In the genomic region with DNA sequence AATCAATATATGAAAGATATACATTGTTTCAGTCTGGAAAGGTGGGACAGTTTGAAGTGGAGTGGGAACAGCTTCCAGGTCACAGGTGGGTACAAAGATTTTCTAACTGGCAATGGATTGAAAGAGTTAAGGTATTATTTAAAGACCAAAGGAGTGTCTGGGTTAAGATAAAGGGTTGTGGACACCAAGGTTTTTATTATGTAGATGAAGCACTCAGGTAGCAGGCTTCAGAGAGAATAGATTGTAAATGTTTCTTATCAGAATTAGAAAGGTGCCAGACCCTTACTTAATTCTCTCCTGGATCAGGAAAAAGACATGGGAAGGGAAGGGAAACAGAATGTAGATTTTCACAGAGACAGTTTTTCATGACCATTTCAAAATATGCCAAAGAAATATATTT, we compare ENCODE assay signal across 25 cellular contexts.
DNase-seq lines count a peak whose midpoint lies in the region; ATAC-seq, FAIRE-seq and TF ChIP-seq lines count a peak whose summit lies in the region.
"Had no signal": no experiment of that assay in that cellular context is flagged by ENCODE, and none has a peak within 500 bp of the region (broad histone marks: within the 10 kb centered on the region; RNA-seq: fewer than 3 reads in every experiment).

No MANE protein-coding gene starts in this region.

- DNase-seq in WTC11 (ENCODE audit: low spot score) (no peak), iPS DF 19.7 (ENCODE audit: low read depth, low spot score) (peak; percentile 48), OCI-M1 (lab: John Stamatoyannopoulos, UW) (no peak), LoVo (ENCODE audit: low spot score) (no peak), small intestine (no peak), HK-2 (ENCODE audit: unreplicated experiment) (no peak)
- DNase-seq: ACHN; BE2C; C1 segment of cervical spinal cord; CD4-positive, CD25-positive, alpha-beta regulatory T cell; CD8-positive, alpha-beta memory T cell; COR-L47; DMS 273 treated with DMSO at 0.1 percent for 48 hours; DMS53; DND-41; EL; GM23248; H7; IMR-90 had no signal

- H3K36me3 Mint-ChIP-seq in WTC11 = peaks cover 21% of the 10 kb centered on the region
- H3K36me3 Mint-ChIP-seq: CD4-positive, CD25-positive, alpha-beta regulatory T cell; CD8-positive, alpha-beta memory T cell had no signal

- peaks cover 49% of the 10 kb centered on the region for H3K4me1 Mint-ChIP-seq in WTC11
- H3K4me1 Mint-ChIP-seq: CD4-positive, CD25-positive, alpha-beta regulatory T cell; CD8-positive, alpha-beta memory T cell had no signal

- H3K9ac ChIP-seq in HUES48 (ENCODE audit: low read depth, low read length) = peak overlapping the region; percentile 24; the same call in 1 of the 2 replicates
- H3K9ac ChIP-seq: GM23248 had no signal

- H3K27ac Mint-ChIP-seq in WTC11 = peak overlapping the region; percentile 96
- H3K27ac Mint-ChIP-seq: CD4-positive, CD25-positive, alpha-beta regulatory T cell had no signal

- ATAC-seq in WTC11 = peak; percentile 65
- ATAC-seq: K562 had no signal

- CTCF ChIA-PET in WTC11 (lab: Charles Lee) = no interaction called here

- no peak for FAIRE-seq in small intestine (lab: Jason Lieb, UNC)
- FAIRE-seq: A204.1, G401.6, GM12891, GM19239, K562 had no signal

- H3K36me3 ChIP-seq in HUES48 (ENCODE audit: control insufficient read depth, insufficient read depth, low read length) = no peaks in the 10 kb centered on the region
- H3K36me3 ChIP-seq in small intestine (ENCODE audit: control insufficient read depth in 2 of 2, insufficient read depth in 2 of 2, low read length in 2 of 2) = no peaks in the 10 kb centered on the region
- H3K36me3 ChIP-seq: BE2C had no signal

- no peaks in the 10 kb centered on the region for H3K9me3 ChIP-seq in HUES48 (ENCODE audit: control insufficient read depth, insufficient read depth, low read length)
- H3K9me3 ChIP-seq in small intestine (ENCODE audit: control insufficient read depth, low read depth) = no peaks in the 10 kb centered on the region
- H3K9me3 ChIP-seq: BE2C had no signal

- POLR2A ChIA-PET in WTC11 (lab: Charles Lee) = no interaction called here

- H3K27me3 ChIP-seq in HUES48 (ENCODE audit: control insufficient read depth, insufficient read depth, low read length) = no peaks in the 10 kb centered on the region
- no peaks in the 10 kb centered on the region for H3K27me3 ChIP-seq in small intestine (ENCODE audit: control insufficient read depth in 2 of 2, insufficient read depth in 2 of 2, low read length in 2 of 2)
- H3K27me3 ChIP-seq: BE2C had no signal

- H3K4me1 ChIP-seq in HUES48 (ENCODE audit: control insufficient read depth, insufficient read depth, low read length) (peaks cover 40% of the 10 kb centered on the region), small intestine (ENCODE audit: control insufficient read depth in 2 of 2, insufficient read depth in 1 of 2, low read depth in 1 of 2, low read length in 1 of 2) (no peaks in the 10 kb centered on the region)
- H3K4me1 ChIP-seq: BE2C had no signal

- no peaks in the 10 kb centered on the region for H3K27me3 Mint-ChIP-seq in WTC11 (ENCODE audit: low read depth)
- H3K27me3 Mint-ChIP-seq: CD4-positive, CD25-positive, alpha-beta regulatory T cell; CD8-positive, alpha-beta memory T cell had no signal

- H3K27ac ChIP-seq in HUES48 (ENCODE audit: low read depth, low read length) = peak overlapping the region; percentile 91
- no peak overlapping the region for H3K27ac ChIP-seq in small intestine (ENCODE audit: low read depth in 1 of 2, low read length in 1 of 2)
- H3K27ac ChIP-seq: GM23248 had no signal

- peaks cover 15% of the 10 kb centered on the region for H3K9me3 Mint-ChIP-seq in WTC11

- TF ChIP-seq CTCF in WTC11 (IDR thresholded peaks at IDR 0.05) = no peak

- peak overlapping the region; percentile 51 for H3K4me3 Mint-ChIP-seq in WTC11
- H3K4me3 Mint-ChIP-seq: CD4-positive, CD25-positive, alpha-beta regulatory T cell; CD8-positive, alpha-beta memory T cell had no signal

- peak overlapping the region; percentile 15 for H3K4me3 ChIP-seq in HUES48 (ENCODE audit: low read depth, low read length)
- H3K4me3 ChIP-seq in small intestine (ENCODE audit: low read depth in 1 of 2, low read length in 2 of 2) = no peak overlapping the region
- H3K4me3 ChIP-seq: GM23248, K562 had no signal

TF ChIP-seq in WTC11, 78 proteins besides CTCF, POLR2A, EP300 and RAD21:
- TF ChIP-seq SMAD3 (CRISPR knock-in tag; IDR thresholded peaks at IDR 0.05; ENCODE audit: borderline replicate concordance) (no peak), RELA (CRISPR knock-in tag; IDR thresholded peaks at IDR 0.05; ENCODE audit: borderline replicate concordance) (no peak), FOXK1 (CRISPR knock-in tag; IDR thresholded peaks at IDR 0.05) (no peak), OVOL2 (CRISPR knock-in tag; IDR thresholded peaks at IDR 0.05; ENCODE audit: borderline replicate concordance) (no peak), E2F4 (CRISPR knock-in tag; IDR thresholded peaks at IDR 0.05; ENCODE audit: borderline replicate concordance, low read depth) (no peak), SOX15 (CRISPR knock-in tag; IDR thresholded peaks at IDR 0.05) (no peak), ZBTB21 (CRISPR knock-in tag; IDR thresholded peaks at IDR 0.05; ENCODE audit: borderline replicate concordance) (no peak), TP53 (CRISPR knock-in tag; IDR thresholded peaks at IDR 0.05) (no peak), JUN (CRISPR knock-in tag; IDR thresholded peaks at IDR 0.05) (no peak), USF1 (CRISPR knock-in tag; IDR thresholded peaks at IDR 0.05) (no peak), GRHL2 (CRISPR knock-in tag; IDR thresholded peaks at IDR 0.05; ENCODE audit: insufficient replicate concordance, severe bottlenecking) (no peak), KAT7 (CRISPR knock-in tag; IDR thresholded peaks at IDR 0.05; ENCODE audit: borderline replicate concordance) (no peak), NR2C2 (CRISPR knock-in tag; IDR thresholded peaks at IDR 0.05) (no peak), STAT6 (CRISPR knock-in tag; conservative IDR thresholded peaks at IDR 0.05; ENCODE audit: low read depth) (no peak), NFE2L1 (CRISPR knock-in tag; IDR thresholded peaks at IDR 0.05) (no peak), PRRX2 (CRISPR knock-in tag; IDR thresholded peaks at IDR 0.05) (no peak), TEAD4 (CRISPR knock-in tag; IDR thresholded peaks at IDR 0.05) (no peak)
- TF ChIP-seq, protein P1, sequence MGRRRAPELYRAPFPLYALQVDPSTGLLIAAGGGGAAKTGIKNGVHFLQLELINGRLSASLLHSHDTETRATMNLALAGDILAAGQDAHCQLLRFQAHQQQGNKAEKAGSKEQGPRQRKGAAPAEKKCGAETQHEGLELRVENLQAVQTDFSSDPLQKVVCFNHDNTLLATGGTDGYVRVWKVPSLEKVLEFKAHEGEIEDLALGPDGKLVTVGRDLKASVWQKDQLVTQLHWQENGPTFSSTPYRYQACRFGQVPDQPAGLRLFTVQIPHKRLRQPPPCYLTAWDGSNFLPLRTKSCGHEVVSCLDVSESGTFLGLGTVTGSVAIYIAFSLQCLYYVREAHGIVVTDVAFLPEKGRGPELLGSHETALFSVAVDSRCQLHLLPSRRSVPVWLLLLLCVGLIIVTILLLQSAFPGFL (CRISPR knock-in tag; IDR thresholded peaks at IDR 0.05; ENCODE audit: borderline replicate concordance) = no peak
- TF ChIP-seq, protein P2, sequence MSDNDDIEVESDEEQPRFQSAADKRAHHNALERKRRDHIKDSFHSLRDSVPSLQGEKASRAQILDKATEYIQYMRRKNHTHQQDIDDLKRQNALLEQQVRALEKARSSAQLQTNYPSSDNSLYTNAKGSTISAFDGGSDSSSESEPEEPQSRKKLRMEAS (CRISPR knock-in tag; IDR thresholded peaks at IDR 0.05) = no peak
TF ChIP-seq in WTC11: peak in this region for 0.
